Comparison of ENCODE assay signal across 12 cellular contexts in the genomic region with DNA sequence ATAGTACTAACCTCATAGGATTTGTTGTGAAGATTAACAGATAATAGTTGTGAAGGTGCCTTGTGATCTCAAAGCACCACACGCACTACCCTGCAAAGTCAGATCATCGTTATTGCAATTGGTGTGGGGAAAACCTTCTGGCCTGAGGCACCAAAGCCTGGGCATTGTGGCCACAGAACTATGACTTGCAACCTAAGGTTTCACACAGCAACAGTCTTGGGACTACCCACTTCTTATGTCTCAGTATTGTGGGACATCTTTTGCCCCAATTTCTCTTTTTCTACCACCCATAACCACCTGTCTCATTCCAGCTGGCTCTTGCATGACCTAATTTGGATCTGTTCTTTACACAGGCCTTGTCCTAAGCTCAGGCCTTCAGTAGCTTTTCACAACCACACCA.
"Had no signal": no experiment of that assay in that cellular context is flagged by ENCODE, and none has a peak within 500 bp of the region (broad histone marks: within the 10 kb centered on the region; RNA-seq: fewer than 3 reads in every experiment).

No MANE protein-coding gene starts in this region.

- DNase-seq: GM23248, GOT3, H7, HFFc6, IMR-90, Kasumi-1, KG1 had no signal

- FAIRE-seq: HepG2, K562 had no signal

- H3K9ac ChIP-seq: GM23248 had no signal

- H2AFZ ChIP-seq: GM23248 had no signal

- H3K36me3 ChIP-seq: HAP-1 had no signal

- H3K9me3 ChIP-seq: HAP-1 had no signal

- ATAC-seq: HCT116, HepG2, K562 had no signal

- H3K4me3 ChIP-seq: GM23248, HAP-1, K562 had no signal

- H3K4me1 ChIP-seq: HAP-1 had no signal

- H3K27ac ChIP-seq: GM23248, HL-60 had no signal
